In the genomic region with DNA sequence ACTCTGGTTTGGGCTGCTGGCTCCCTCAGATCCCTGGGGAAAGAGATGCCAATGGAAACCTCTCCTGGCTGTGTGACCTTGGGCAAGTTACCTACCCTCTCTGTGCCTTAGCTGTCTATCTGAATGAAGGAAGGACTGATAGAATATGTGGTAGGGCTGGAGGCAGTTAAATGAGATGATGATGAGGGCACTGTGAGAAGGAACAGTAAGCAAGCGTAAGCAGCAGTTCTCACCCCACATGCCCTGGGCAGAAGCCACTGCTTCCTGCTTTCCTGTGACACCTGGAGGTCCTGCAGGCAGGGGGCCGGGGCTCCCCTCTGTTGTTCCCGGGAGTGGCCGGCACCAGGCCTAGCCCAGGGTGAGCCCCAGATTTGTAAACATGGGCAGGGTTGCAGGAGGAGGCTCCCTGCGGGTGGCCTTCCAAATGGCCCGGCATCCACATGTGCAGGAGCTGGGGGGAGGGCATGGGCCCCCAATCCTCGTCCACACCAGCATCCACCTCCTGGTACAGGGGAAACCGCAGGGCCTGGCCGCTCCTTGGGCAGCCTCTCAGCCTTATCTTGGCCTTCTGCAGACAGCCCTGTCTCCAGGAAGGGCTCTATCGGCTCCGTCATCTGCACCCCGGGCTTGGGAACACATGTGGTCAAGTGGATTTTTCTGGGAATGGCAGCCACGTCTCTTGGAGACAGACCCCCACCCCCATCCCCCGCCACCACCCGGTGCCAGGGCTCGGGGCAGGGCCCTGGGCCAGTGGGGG, we compare ENCODE assay signal across 20 cellular contexts.
DNase-seq lines count a peak whose midpoint lies in the region; ATAC-seq lines count a peak whose summit lies in the region.
"Had no signal": no experiment of that assay in that cellular context is flagged by ENCODE, and none has a peak within 500 bp of the region (broad histone marks: within the 10 kb centered on the region; RNA-seq: fewer than 3 reads in every experiment).

No MANE protein-coding gene starts in this region.

- no peak overlapping the region for H3K4me3 Mint-ChIP-seq in activated T-cell treated with anti-CD3 and anti-CD28 coated beads, Interleukin-2, amount 50 U/mL, for 4 hours
- H3K4me3 Mint-ChIP-seq: activated CD4-positive, alpha-beta T cell treated with anti-CD3 and anti-CD28 coated beads, Interleukin-2, amount 10 ng/mL, durations not matched to agents 7 days and 5 days; stimulated activated naive CD8-positive, alpha-beta T cell treated with anti-CD3 and anti-CD28 coated beads, Interleukin-15, amount 100 ng/mL, for 72 hours had no signal

- peak; percentile 6 for ATAC-seq in sciatic nerve
- ATAC-seq in HG03442 (IDR thresholded peaks at IDR 0.05; ENCODE audit: unreplicated experiment) = no peak
- no peak for ATAC-seq in HG03097 (IDR thresholded peaks at IDR 0.05; ENCODE audit: low FRiP score, unreplicated experiment)
- ATAC-seq in activated T-cell treated with anti-CD3 and anti-CD28 coated beads, Interleukin-2, amount 50 U/mL, for 4 hours = no peak
- ATAC-seq: stimulated activated naive CD8-positive, alpha-beta T cell treated with anti-CD3 and anti-CD28 coated beads, Interleukin-15, amount 100 ng/mL, for 72 hours had no signal

- intact Hi-C loops in sciatic nerve (cut with DNase I) = no loop called here

- peaks cover 21% of the 10 kb centered on the region for H3K27me3 Mint-ChIP-seq in activated T-cell treated with anti-CD3 and anti-CD28 coated beads, Interleukin-2, amount 50 U/mL, for 4 hours (ENCODE audit: low read depth)

- DNase-seq in GF-D8 (lab: John Stamatoyannopoulos, UW) (peak; percentile 76), SK-N-DZ (ENCODE audit: low spot score) (peak; percentile 65), brain pericyte (ENCODE audit: low read depth, low spot score) (peak; percentile 77), sciatic nerve (ENCODE audit: low spot score) (no peak), NCI-H2171 (lab: John Stamatoyannopoulos, UW) (no peak)
- DNase-seq in activated T-cell treated with anti-CD3 and anti-CD28 coated beads, Interleukin-2, amount 50 U/mL, for 4 hours = no peak
- DNase-seq: activated CD4-positive, alpha-beta T cell treated with anti-CD3 and anti-CD28 coated beads, Interleukin-2, amount 10 ng/mL, durations not matched to agents 7 days and 5 days; activated CD8-positive, alpha-beta memory T cell treated with anti-CD3 and anti-CD28 coated beads, Interleukin-2, amount 50 U/mL, for 4 hours; activated effector memory CD4-positive, alpha-beta T cell treated with Interleukin-2 at 50 U/mL for 16 hours; brain microvascular endothelial cell; Calu3; glutamatergic neuron; NCI-H1930; NCI-H446; psoas muscle; RPMI8226; stimulated activated CD4-positive, alpha-beta T cell treated with anti-CD3 and anti-CD28 coated beads, Interleukin-4, amount 100 ng/mL, for 24 hours; stimulated activated naive CD8-positive, alpha-beta T cell treated with anti-CD3 and anti-CD28 coated beads, Interleukin-15, amount 100 ng/mL, for 72 hours had no signal

- H3K4me1 Mint-ChIP-seq in activated T-cell treated with anti-CD3 and anti-CD28 coated beads, Interleukin-2, amount 50 U/mL, for 4 hours (ENCODE audit: low read depth) = no peaks in the 10 kb centered on the region

- no peaks in the 10 kb centered on the region for H3K9me3 Mint-ChIP-seq in activated T-cell treated with anti-CD3 and anti-CD28 coated beads, Interleukin-2, amount 50 U/mL, for 4 hours
- H3K9me3 Mint-ChIP-seq: activated CD4-positive, alpha-beta T cell treated with anti-CD3 and anti-CD28 coated beads, Interleukin-2, amount 10 ng/mL, durations not matched to agents 7 days and 5 days; stimulated activated naive CD8-positive, alpha-beta T cell treated with anti-CD3 and anti-CD28 coated beads, Interleukin-15, amount 100 ng/mL, for 72 hours had no signal

- H3K36me3 Mint-ChIP-seq in activated T-cell treated with anti-CD3 and anti-CD28 coated beads, Interleukin-2, amount 50 U/mL, for 4 hours (ENCODE audit: insufficient read depth) = no peaks in the 10 kb centered on the region

Comparison
In these comparisons a context has a peak if more than half of its experiments do, and no peak if none do; other contexts are left out.
1. DNase-seq: peak in GF-D8 (single experiment), SK-N-DZ (single experiment) and brain pericyte (single experiment); none in sciatic nerve (single experiment), NCI-H2171 (single experiment) and activated T-cell treated with anti-CD3 and anti-CD28 coated beads, Interleukin-2, amount 50 U/mL, for 4 hours (single experiment).